ENCODE assay signal across 1 cellular context in the genomic region with DNA sequence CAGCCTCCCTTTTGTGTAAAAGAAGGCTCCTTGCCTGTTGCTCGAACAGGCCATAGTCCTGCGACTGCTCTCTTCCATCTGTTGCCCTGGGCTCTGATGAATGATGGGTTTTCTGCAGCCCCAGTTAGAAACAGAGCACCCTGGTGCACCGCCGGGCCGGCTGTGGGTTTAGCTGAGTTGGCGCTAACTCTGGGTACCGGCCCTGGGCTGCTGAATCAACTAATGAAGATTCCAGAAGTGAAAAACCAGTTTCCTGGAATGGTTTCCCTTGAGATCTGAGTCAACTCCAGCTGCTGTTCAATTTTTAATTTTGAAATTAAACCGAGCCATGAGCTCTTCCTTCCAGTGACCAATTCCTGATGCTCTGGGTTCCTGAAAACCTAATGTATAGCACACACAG.
TF ChIP-seq lines count a peak whose summit lies in the region.

No MANE protein-coding gene starts in this region.

TF ChIP-seq in HepG2, 621 proteins besides CTCF, POLR2A, EP300 and RAD21 (continued from another document):
- TF ChIP-seq THAP9 (CRISPR knock-in tag; IDR thresholded peaks at IDR 0.05; ENCODE audit: borderline replicate concordance), result no peak
- TF ChIP-seq U2AF2 (IDR thresholded peaks at IDR 0.05; ENCODE audit: low read depth, low read length), result no peak
- no peak for TF ChIP-seq SP2 (CRISPR knock-in tag; IDR thresholded peaks at IDR 0.05)
